ENCODE assay signal across 11 cellular contexts in genomic region chr14:68935761-68936209, GRCh38. TPM values are rescaled to one million over a fixed set of nuclear protein-coding genes. Genes with fewer than 3 reads are reported as not detected.
A peak's percentile ranks its signal among the peaks of the same experiment; 100 is the strongest.
DNase-seq lines count a peak whose midpoint lies in the region; ATAC-seq and TF ChIP-seq lines count a peak whose summit lies in the region.
"Had no signal": no experiment of that assay in that cellular context is flagged by ENCODE, and none has a peak within 500 bp of the region (broad histone marks: within the 10 kb centered on the region; RNA-seq: fewer than 3 reads in every experiment).

No MANE protein-coding gene starts in this region.

- H3K36me3 ChIP-seq in thyroid gland (no peaks in the 10 kb centered on the region), Caco-2 (ENCODE audit: control insufficient read depth, insufficient read depth, low read length) (0 out of 2 replicates have a peak, but pooled peaks cover 1% of the 10 kb centered on the region)

- peaks cover 48% of the 10 kb centered on the region for H3K36me3 Mint-ChIP-seq in Caco-2 (ENCODE audit: insufficient read depth, unreplicated experiment)

- DNase-seq in mucosa of gallbladder (ENCODE audit: low spot score) (peak; percentile 63), thyroid gland (peak in 1 of 2 donors; percentile 31), Caco-2 (no peak)
- no peak for DNase-seq in stimulated activated naive CD4-positive, alpha-beta T cell treated with Interleukin-2 at 50 U/mL for 16 hours (lab: John Stamatoyannopoulos, UW)
- DNase-seq: activated T-cell treated with anti-CD3 and anti-CD28 coated beads, Interleukin-2, amount 50 U/mL, for 1 hour; islet precursor cell; stimulated activated CD4-positive, alpha-beta T cell treated with anti-CD3 and anti-CD28 coated beads, Interleukin-4, amount 100 ng/mL, for 24 hours had no signal

- BruUV-seq in Caco-2 (replicated peaks; lab: Mats Ljungman, UMichigan), result no TSS peak

- H3K9me3 ChIP-seq in thyroid gland (no peaks in the 10 kb centered on the region), Caco-2 (no peaks in the 10 kb centered on the region)

- CTCF ChIA-PET in Caco-2 (lab: Charles Lee), result interaction anchor here (0.5 to 0.6 kb wide), 2 partner anchors 62 to 67 kb away, joined by 3 to 4 read pairs; no protein-coding TSS in a partner anchor

- TF ChIP-seq CTCF in VCaP (conservative IDR thresholded peaks at IDR 0.05), result no peak
- no peak for TF ChIP-seq CTCF in thyroid gland (IDR thresholded peaks at IDR 0.05)
- TF ChIP-seq CTCF in Caco-2 (IDR thresholded peaks at IDR 0.05; ENCODE audit: insufficient read depth in 1 of 2, low read depth in 1 of 2, low read length in 1 of 2, severe bottlenecking in 1 of 2, unreplicated experiment in 1 of 2), result no peak

- no peaks in the 10 kb centered on the region for H3K9me3 Mint-ChIP-seq in Caco-2 (ENCODE audit: unreplicated experiment)
- H3K9me3 Mint-ChIP-seq: T-helper 2 cell treated with Interferon-gamma antibody and Interleukin-4, amounts not matched to agents 5 μg/mL and 100 μg/mL, for 36 hours had no signal

- WGBS in thyroid gland, 2 donors, result 71 to 78% methylated on average over 6 of the region's 6 CpGs

- intact Hi-C loops in thyroid gland (cut with DNase I) (loop anchor here (2.0 kb wide), 1 partner anchor 17 kb away; no protein-coding TSS in a partner anchor), Caco-2 (cut with micrococcal nuclease; ENCODE audit: unreplicated experiment) (no loop called here)

- peaks cover 20% of the 10 kb centered on the region for H3K4me1 Mint-ChIP-seq in Caco-2 (ENCODE audit: low read depth, unreplicated experiment)

- POLR2A ChIA-PET in Caco-2 (lab: Charles Lee), result no interaction called here

- TF ChIP-seq POLR2A in thyroid gland (IDR thresholded peaks at IDR 0.05), result no peak

- no peak overlapping the region for H3K4me3 Mint-ChIP-seq in Caco-2 (ENCODE audit: unreplicated experiment)
- H3K4me3 Mint-ChIP-seq: T-helper 2 cell treated with Interferon-gamma antibody and Interleukin-4, amounts not matched to agents 5 μg/mL and 100 μg/mL, for 36 hours had no signal

- no peaks in the 10 kb centered on the region for H3K27me3 Mint-ChIP-seq in Caco-2 (ENCODE audit: insufficient read depth, unreplicated experiment)

- H3K4me3 ChIP-seq in thyroid gland (replicated peaks in 1 of 3) (no peak overlapping the region), Caco-2 (ENCODE audit: low read depth, low read length) (no peak overlapping the region)

- no peak overlapping the region for H3K27ac Mint-ChIP-seq in Caco-2 (ENCODE audit: unreplicated experiment)
- H3K27ac Mint-ChIP-seq: T-helper 2 cell treated with Interferon-gamma antibody and Interleukin-4, amounts not matched to agents 5 μg/mL and 100 μg/mL, for 36 hours had no signal

- peak overlapping the region; percentile 100; the same call in 1 of the 2 replicates for H3K27ac ChIP-seq in VCaP
- H3K27ac ChIP-seq in thyroid gland, result peak overlapping the region in 2 of 3 donors; percentile 70 to 74

- peak; percentile 75 for ATAC-seq in esophagus mucosa
- no peak for ATAC-seq in HG03521 (IDR thresholded peaks at IDR 0.05; ENCODE audit: unreplicated experiment)

- H3K27me3 ChIP-seq in thyroid gland (no peaks in the 10 kb centered on the region), Caco-2 (replicated peaks; ENCODE audit: control insufficient read depth, insufficient read depth, low read length) (no peaks in the 10 kb centered on the region)

- peaks cover 25 to 53% of the 10 kb centered on the region in 2 donors for H3K4me1 ChIP-seq in thyroid gland
- H3K4me1 ChIP-seq in Caco-2, result peaks cover 34% of the 10 kb centered on the region

RNA-seq across cellular contexts. Expression of gene ACTN1, which starts 43.3 kb away (rescaled TPM):
- total RNA-seq in esophagus mucosa (117 TPM), mucosa of gallbladder (460 TPM), thyroid gland (10 to 100 TPM; 48.1 to 90.4 (median 64.8) TPM), Caco-2 (2022) (170 and 181 TPM in 2 replicates)
